Comparison of ENCODE assay signal across 8 cellular contexts in genomic region chr17:50094243-50094752, GRCh38. TPM values are rescaled to one million over a fixed set of nuclear protein-coding genes. Genes with fewer than 3 reads are reported as not detected.
DNase-seq lines count a peak whose midpoint lies in the region; ATAC-seq and TF ChIP-seq lines count a peak whose summit lies in the region.

No MANE protein-coding gene starts in this region.

- ATAC-seq in HG03442 (IDR thresholded peaks at IDR 0.05; ENCODE audit: unreplicated experiment) (peak; percentile 40), GM21367 (IDR thresholded peaks at IDR 0.05; ENCODE audit: unreplicated experiment) (no peak)

- 1 to 2% methylated on average over 21 of the region's 21 CpGs for WGBS in lower leg skin, 2 donors

- intact Hi-C loops in lower leg skin (cut with DNase I; ENCODE audit: low total_unique reads), result no loop called here

- TF ChIP-seq POLR2A in lower leg skin (IDR thresholded peaks at IDR 0.05), result no peak

- H3K4me3 ChIP-seq in lower leg skin (ENCODE audit: low read depth, poor library complexity, severe bottlenecking), result peak overlapping the region; percentile 24

- peak in 2 of 3 donors; percentile 25 to 84 for TF ChIP-seq CTCF in lower leg skin (IDR thresholded peaks at IDR 0.05)

- DNase-seq in ELR (ENCODE audit: low read depth), result peak; percentile 94
- DNase-seq in NCI-H69 (lab: John Stamatoyannopoulos, UW), result peak; percentile 91
- peak; percentile 97 to 98 for DNase-seq in activated CD4-positive, alpha-beta T cell treated with anti-CD3 and anti-CD28 coated beads, Interleukin-2, amount 50 U/mL, for 48 hours
- peak; percentile 97 for DNase-seq in ecto neural progenitor cell (ENCODE audit: low spot score)
- peak; percentile 91 to 98 for DNase-seq in lower leg skin (ENCODE audit: low spot score in 2 of 2)
- DNase-seq in stimulated activated CD4-positive, alpha-beta T cell treated with anti-CD3 and anti-CD28 coated beads, Interleukin-4, amount 100 ng/mL, for 24 hours, result peak; percentile 95

RNA-seq across cellular contexts. Expression of gene PDK2, which starts 0.9 kb away (rescaled TPM):
- 10 to 100 TPM; 35.6 to 86.6 (median 57.0) TPM for total RNA-seq in lower leg skin

RNA-seq across cellular contexts. Expression of gene SAMD14, which starts 35.7 kb away (rescaled TPM):
- total RNA-seq in lower leg skin, result under 1 TPM in 1 of 4 donors, not detected in 3; 0.39 TPM

RNA-seq across cellular contexts. Expression of gene ITGA3, which starts 38.4 kb away (rescaled TPM):
- total RNA-seq in lower leg skin, result 100 to 1,000 TPM in 3 of 4 donors, 10 to 100 TPM in 1; 99.7 to 148 (median 121) TPM

RNA-seq across cellular contexts. Expression of gene PPP1R9B, which starts 56.2 kb away (rescaled TPM):
- total RNA-seq in lower leg skin, result 10 to 100 TPM; 20.7 to 31.9 (median 29.5) TPM
